Comparison of ENCODE assay signal across 16 cellular contexts in genomic region chr6:166423781-166424180, GRCh38.
"Had no signal": no experiment of that assay in that cellular context is flagged by ENCODE, and none has a peak within 500 bp of the region (broad histone marks: within the 10 kb centered on the region; RNA-seq: fewer than 3 reads in every experiment).

No MANE protein-coding gene starts in this region.

- H3K27ac ChIP-seq: epithelial cell of prostate, heart right ventricle, left ventricle myocardium inferior, sigmoid colon, tibial artery, vagina had no signal

- H3K9me3 ChIP-seq: left ventricle myocardium inferior, sigmoid colon, tibial artery, vagina had no signal

- H3K4me3 ChIP-seq: heart right ventricle, left ventricle myocardium inferior, sigmoid colon, tibial artery, vagina had no signal

- ATAC-seq: activated CD8-positive, alpha-beta T cell treated with anti-CD3 and anti-CD28 coated beads for 36 hours; activated T-cell treated with anti-CD3 and anti-CD28 coated beads, Interleukin-2, amount 50 U/mL, for 4 hours; heart right ventricle; T-helper 17 cell had no signal

- DNase-seq: activated CD4-positive, alpha-beta T cell treated with anti-CD3 and anti-CD28 coated beads for 4 hours; activated CD8-positive, alpha-beta T cell treated with anti-CD3 and anti-CD28 coated beads for 36 hours; activated naive CD8-positive, alpha-beta T cell treated with anti-CD3 and anti-CD28 coated beads for 36 hours; activated T-cell treated with anti-CD3 and anti-CD28 coated beads, Interleukin-2, amount 50 U/mL, for 4 hours; aorta; dermis blood vessel endothelial cell; foreskin melanocyte; heart right ventricle; islet precursor cell; left ventricle myocardium inferior; sigmoid colon; stimulated activated CD4-positive, alpha-beta T cell treated with anti-CD3 and anti-CD28 coated beads, Interleukin-1b, Interleukin-23, amount 100 ng/mL, for 48 hours; T-helper 17 cell had no signal

- H3K4me1 ChIP-seq: left ventricle myocardium inferior, tibial artery, vagina had no signal
